8 cellular contexts compared by ENCODE assay signal in genomic region chr13:111177081-111177711, GRCh38.
DNase-seq lines count a peak whose midpoint lies in the region; ATAC-seq and TF ChIP-seq lines count a peak whose summit lies in the region.

No MANE protein-coding gene starts in this region.

- TF ChIP-seq CTCF in WTC11 (IDR thresholded peaks at IDR 0.05) (no peak), neural progenitor cell (IDR thresholded peaks at IDR 0.05) (no peak), WERI-Rb-1 (IDR thresholded peaks at IDR 0.05; ENCODE audit: low read depth, low read length) (no peak)

- peak; percentile 54 for ATAC-seq in GM18498 (IDR thresholded peaks at IDR 0.05; ENCODE audit: unreplicated experiment)
- peak; percentile 66 for ATAC-seq in HG02973 (IDR thresholded peaks at IDR 0.05; ENCODE audit: unreplicated experiment)
- no peak for ATAC-seq in WTC11

- peaks cover 10% of the 10 kb centered on the region for H3K36me3 Mint-ChIP-seq in WTC11
- H3K36me3 Mint-ChIP-seq in neural progenitor cell: peaks cover 24% of the 10 kb centered on the region

- POLR2A ChIA-PET in WTC11 (lab: Charles Lee): no interaction called here

- WGBS in esophagus, 2 donors: 50 to 51% methylated on average over 14 of the region's 14 CpGs

- no peaks in the 10 kb centered on the region for H3K9me3 Mint-ChIP-seq in WTC11
- H3K9me3 Mint-ChIP-seq in neural progenitor cell: no peaks in the 10 kb centered on the region

- H3K36me3 ChIP-seq in esophagus (ENCODE audit: control insufficient read depth in 2 of 2, insufficient read depth in 2 of 2, low read length in 1 of 2) (peaks cover 2 to 3% of the 10 kb centered on the region in 2 donors), neural progenitor cell (no peaks in the 10 kb centered on the region), WERI-Rb-1 (peaks cover 25% of the 10 kb centered on the region)

- H3K27me3 Mint-ChIP-seq in WTC11 (ENCODE audit: low read depth) (no peaks in the 10 kb centered on the region), neural progenitor cell (ENCODE audit: insufficient read depth, low read depth) (peaks cover 2% of the 10 kb centered on the region)

- H3K27ac ChIP-seq in esophagus (ENCODE audit: low read depth in 2 of 2, low read length in 1 of 2) (peak overlapping the region; percentile 58 to 82), neural progenitor cell (no peak overlapping the region), WERI-Rb-1 (no peak overlapping the region)

- no peak overlapping the region for H3K4me3 ChIP-seq in esophagus (ENCODE audit: low read depth in 1 of 2, low read length in 2 of 2)
- H3K4me3 ChIP-seq in neural progenitor cell: no peak overlapping the region
- H3K4me3 ChIP-seq in WERI-Rb-1 (ENCODE audit: low read depth, low read length): no peak overlapping the region

- H3K27me3 ChIP-seq in esophagus (ENCODE audit: control insufficient read depth in 1 of 2, insufficient read depth in 2 of 2, low read length in 2 of 2): no peaks in the 10 kb centered on the region
- H3K27me3 ChIP-seq in neural progenitor cell: no peaks in the 10 kb centered on the region
- H3K27me3 ChIP-seq in WERI-Rb-1 (ENCODE audit: insufficient read depth, low read depth, severe bottlenecking): no peaks in the 10 kb centered on the region

- H2AFZ ChIP-seq in neural progenitor cell (replicated peaks): no peak overlapping the region

- no peak overlapping the region for H3K9ac ChIP-seq in neural progenitor cell

- H3K4me1 ChIP-seq in esophagus (ENCODE audit: control insufficient read depth in 2 of 2, insufficient read depth in 2 of 2, low read length in 1 of 2): peaks cover 6 to 7% of the 10 kb centered on the region in 2 donors
- H3K4me1 ChIP-seq in neural progenitor cell: peaks cover 12% of the 10 kb centered on the region

- no peak overlapping the region for H3K4me2 ChIP-seq in neural progenitor cell

- peaks cover 92% of the 10 kb centered on the region for H4K20me1 ChIP-seq in neural progenitor cell (ENCODE audit: low read depth)

- H3K27ac Mint-ChIP-seq in WTC11 (peak overlapping the region; percentile 80), neural progenitor cell (peak overlapping the region; percentile 80)

- no peak for DNase-seq in WTC11 (ENCODE audit: low spot score)
- no peak for DNase-seq in neural progenitor cell (ENCODE audit: low spot score)
- DNase-seq in WERI-Rb-1: no peak
- no peak for DNase-seq in hepatic stellate cell (ENCODE audit: low spot score)
- DNase-seq in activated CD8-positive, alpha-beta memory T cell treated with anti-CD3 and anti-CD28 coated beads for 24 hours: no peak

- H3K4me3 Mint-ChIP-seq in WTC11 (no peak overlapping the region), neural progenitor cell (no peak overlapping the region)

- H3K4me1 Mint-ChIP-seq in WTC11 (peaks cover 24% of the 10 kb centered on the region), neural progenitor cell (peaks cover 17% of the 10 kb centered on the region)

- H3F3A ChIP-seq in neural progenitor cell (ENCODE audit: low read depth): no peaks in the 10 kb centered on the region

- H3K79me2 ChIP-seq in neural progenitor cell (ENCODE audit: low read depth): peaks cover 100% of the 10 kb centered on the region

- no peaks in the 10 kb centered on the region for H3K9me3 ChIP-seq in esophagus (ENCODE audit: control insufficient read depth in 2 of 2, insufficient read depth in 1 of 2, low read depth in 1 of 2, low read length in 1 of 2)
- no peaks in the 10 kb centered on the region for H3K9me3 ChIP-seq in neural progenitor cell (ENCODE audit: low read depth)
- H3K9me3 ChIP-seq in WERI-Rb-1 (ENCODE audit: severe bottlenecking): no peaks in the 10 kb centered on the region

- CTCF ChIA-PET in WTC11 (lab: Charles Lee): interaction anchor here (1.0 kb wide), 1 partner anchor 110 kb away, joined by 3 read pairs; no protein-coding TSS in a partner anchor

TF ChIP-seq in WTC11, 78 proteins besides CTCF, POLR2A, EP300 and RAD21:
- TF ChIP-seq STAT6 (CRISPR knock-in tag; conservative IDR thresholded peaks at IDR 0.05; ENCODE audit: low read depth) (no peak), ZMAT4 (CRISPR knock-in tag; IDR thresholded peaks at IDR 0.05) (no peak), SMAD4 (CRISPR knock-in tag; IDR thresholded peaks at IDR 0.05) (no peak), ETV6 (CRISPR knock-in tag; IDR thresholded peaks at IDR 0.05) (no peak), KAT7 (CRISPR knock-in tag; IDR thresholded peaks at IDR 0.05; ENCODE audit: borderline replicate concordance) (no peak), OVOL2 (CRISPR knock-in tag; IDR thresholded peaks at IDR 0.05; ENCODE audit: borderline replicate concordance) (no peak), SOX15 (CRISPR knock-in tag; IDR thresholded peaks at IDR 0.05) (no peak), CREM (CRISPR knock-in tag; IDR thresholded peaks at IDR 0.05) (no peak), TP53 (CRISPR knock-in tag; IDR thresholded peaks at IDR 0.05) (no peak), GTF2I (CRISPR knock-in tag; conservative IDR thresholded peaks at IDR 0.05) (no peak), ZNF423 (CRISPR knock-in tag; IDR thresholded peaks at IDR 0.05) (no peak), ATF2 (CRISPR knock-in tag; IDR thresholded peaks at IDR 0.05; ENCODE audit: borderline replicate concordance, low read depth) (no peak), PRDM15 (CRISPR knock-in tag; IDR thresholded peaks at IDR 0.05) (no peak), ELF4 (CRISPR knock-in tag; IDR thresholded peaks at IDR 0.05; ENCODE audit: low read depth) (no peak), ZNF416 (CRISPR knock-in tag; IDR thresholded peaks at IDR 0.05) (no peak)
TF ChIP-seq in WTC11: peak in this region for 0.

Comparison
In these comparisons a context has a peak if more than half of its experiments do, and no peak if none do; other contexts are left out.
1. H3K27ac ChIP-seq: peak in esophagus (2 of 2); none in neural progenitor cell (single experiment) and WERI-Rb-1 (single experiment).